In the genomic region with DNA sequence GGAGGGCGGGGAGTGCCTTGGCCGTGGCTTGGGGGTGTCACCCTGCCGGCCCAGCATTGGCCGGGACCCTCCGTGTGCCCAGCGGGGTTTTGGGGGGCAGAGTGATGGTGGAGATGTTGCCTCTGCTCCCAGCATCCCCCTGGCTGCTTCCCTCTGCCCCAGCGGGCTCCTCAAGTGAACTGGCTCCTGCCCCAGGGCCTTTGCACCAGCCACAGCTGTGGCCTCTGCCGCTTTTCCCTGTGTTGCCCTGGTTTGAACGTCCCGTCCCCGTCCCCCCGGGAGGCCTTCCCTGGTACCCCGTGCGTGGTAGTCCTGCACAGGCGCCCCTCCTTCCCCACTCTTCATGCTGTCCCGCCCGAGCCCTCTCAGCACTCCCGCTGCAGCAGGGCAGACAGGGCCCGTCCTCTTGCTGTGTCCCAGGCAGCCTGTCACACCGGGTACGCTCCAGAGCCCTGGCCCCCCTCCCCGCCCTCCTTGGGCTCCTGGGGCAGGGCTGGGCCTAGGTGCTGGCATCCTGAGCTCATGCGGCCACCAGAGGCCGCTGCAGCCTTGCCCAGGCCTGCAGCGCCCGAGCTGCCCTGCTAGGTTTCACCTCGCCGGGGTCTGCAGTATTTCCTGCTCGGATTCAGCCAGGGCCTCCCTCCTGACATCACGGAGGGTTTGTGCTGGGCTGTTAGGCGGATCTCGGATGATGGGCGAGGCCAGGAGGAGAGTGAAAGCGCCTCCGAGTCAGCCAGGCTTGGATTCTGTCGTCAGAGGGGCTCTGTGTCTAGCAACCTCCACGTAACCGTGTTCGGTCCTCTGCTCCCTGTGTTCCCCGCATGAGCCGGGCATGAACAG, we compare ENCODE assay signal across 8 cellular contexts. TPM values are rescaled to one million over a fixed set of nuclear protein-coding genes. Genes with fewer than 3 reads are reported as not detected.
A peak's percentile ranks its signal among the peaks of the same experiment; 100 is the strongest.
DNase-seq lines count a peak whose midpoint lies in the region; ATAC-seq lines count a peak whose summit lies in the region.

No MANE protein-coding gene starts in this region.

- peaks cover 13 to 34% of the 10 kb centered on the region in 2 donors for H3K36me3 ChIP-seq in duodenal mucosa (ENCODE audit: control insufficient read depth in 1 of 2, insufficient read depth in 2 of 2, low read length in 2 of 2)

- no peaks in the 10 kb centered on the region for H3K27me3 ChIP-seq in duodenal mucosa (ENCODE audit: control insufficient read depth in 1 of 2, insufficient read depth in 2 of 2, low read length in 2 of 2)

- ATAC-seq in GM18502 (IDR thresholded peaks at IDR 0.05; ENCODE audit: poor library complexity, unreplicated experiment) (peak; percentile 87), HG03139 (IDR thresholded peaks at IDR 0.05; ENCODE audit: unreplicated experiment) (peak; percentile 82), memory B cell (ENCODE audit: low read depth) (peak; percentile 94)

- H3K27ac ChIP-seq in duodenal mucosa (ENCODE audit: low read depth, low read length) = no peak overlapping the region

- H3K9me3 Mint-ChIP-seq in memory B cell = no peaks in the 10 kb centered on the region

- no peaks in the 10 kb centered on the region for H3K27me3 Mint-ChIP-seq in memory B cell

- peaks cover 4 to 6% of the 10 kb centered on the region in 2 donors for H3K4me1 ChIP-seq in duodenal mucosa (ENCODE audit: control insufficient read depth in 1 of 2, insufficient read depth in 2 of 2, low read length in 2 of 2)

- DNase-seq in 8988T (peak; percentile 98), NCI-H460 (ENCODE audit: extremely low read depth, low read depth) (peak; percentile 67), memory B cell (ENCODE audit: low spot score in 2 of 2) (peak; percentile 68 to 69)
- peak; percentile 72 for DNase-seq in activated CD4-positive, alpha-beta T cell treated with anti-CD3 and anti-CD28 coated beads, Interleukin-2, amount 50 U/mL, for 1 hour
- peak; percentile 44 for DNase-seq in stimulated activated CD8-positive, alpha-beta memory T cell treated with anti-CD3 and anti-CD28 coated beads, Interleukin-12 subunit alpha, Interleukin-12 subunit beta, amount 100 ng/mL, for 1 hour (ENCODE audit: low read depth)

- H3K4me1 Mint-ChIP-seq in memory B cell = peaks cover 5% of the 10 kb centered on the region

- H3K9ac ChIP-seq in duodenal mucosa (ENCODE audit: low read depth in 1 of 2, low read length in 2 of 2) = peak overlapping the region in 1 of 2 donors; percentile 36

- H3K27ac Mint-ChIP-seq in memory B cell = peak overlapping the region; percentile 42

- H3K36me3 Mint-ChIP-seq in memory B cell = peaks cover 2% of the 10 kb centered on the region

- peak overlapping the region; percentile 50 to 57 for H3K4me3 ChIP-seq in duodenal mucosa (ENCODE audit: low read depth in 1 of 2, low read length in 2 of 2)

- H3K9me3 ChIP-seq in duodenal mucosa (ENCODE audit: control insufficient read depth in 1 of 2, low read length in 2 of 2) = no peaks in the 10 kb centered on the region

- peak overlapping the region; percentile 68 for H3K4me3 Mint-ChIP-seq in memory B cell

RNA-seq across cellular contexts. Expression of a gene that starts 9.5 kb away (rescaled TPM):
- total RNA-seq in NCI-H460 (2014; rRNA removed; shearing (Covaris generic)) = 26.4 and 36.5 TPM in 2 replicates
- polyA plus RNA-seq in NCI-H460 (2014; cell fraction: nucleus; rRNA removed) = 37.2 and 37.7 TPM in 2 replicates

RNA-seq across cellular contexts. Expression of a gene that starts 9.6 kb away (rescaled TPM):
- 11.3 and 13.2 TPM in 2 replicates for total RNA-seq in NCI-H460 (2014; rRNA removed; shearing (Covaris generic))
- 64.7 and 78.3 TPM in 2 replicates for polyA plus RNA-seq in NCI-H460 (2014; cell fraction: nucleus; rRNA removed)

Comparison
In these comparisons a context has a peak if more than half of its experiments do, and no peak if none do; other contexts are left out.
1. DNase-seq: peak in every context shown above with its lines; median percentile 98 in 8988T; 72 in activated CD4-positive, alpha-beta T cell treated with anti-CD3 and anti-CD28 coated beads, Interleukin-2, amount 50 U/mL, for 1 hour; 68 in memory B cell; 67 in NCI-H460; 44 in stimulated activated CD8-positive, alpha-beta memory T cell treated with anti-CD3 and anti-CD28 coated beads, Interleukin-12 subunit alpha, Interleukin-12 subunit beta, amount 100 ng/mL, for 1 hour.